1 cellular context compared by ENCODE assay signal in genomic region chr7:95545666-95546065, GRCh38.
TF ChIP-seq lines count a peak whose summit lies in the region.

No MANE protein-coding gene starts in this region.

TF ChIP-seq in SK-N-SH treated with all-trans-retinoic acid at 6 μM for 48 hours, 23 proteins besides CTCF, POLR2A, EP300 and RAD21 (continued from another document):
- TF ChIP-seq PATZ1 (CRISPR knock-in tag; IDR thresholded peaks at IDR 0.05; ENCODE audit: borderline replicate concordance) (no peak), CREB5 (CRISPR knock-in tag; IDR thresholded peaks at IDR 0.05; ENCODE audit: low read depth) (no peak)
